10 cellular contexts compared by ENCODE assay signal in the genomic region with DNA sequence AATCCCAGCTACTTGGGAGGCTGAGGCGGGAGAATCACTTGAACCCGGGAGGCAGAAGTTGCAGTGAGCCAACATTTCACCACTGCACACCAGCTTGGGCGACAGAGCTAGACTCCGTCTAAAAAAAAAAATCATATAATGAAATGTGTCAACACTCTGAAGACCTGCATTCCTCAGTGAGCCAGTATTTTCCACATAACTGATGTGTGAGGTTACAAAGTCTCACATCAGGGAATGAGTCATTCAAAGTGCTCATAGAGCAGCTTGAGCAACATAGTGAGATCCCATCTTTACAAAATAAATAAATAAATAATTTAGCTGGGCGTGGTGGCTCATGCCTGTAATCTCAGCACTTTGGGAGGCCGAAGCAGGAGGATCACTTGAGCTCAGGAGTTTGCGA.
DNase-seq lines count a peak whose midpoint lies in the region; TF ChIP-seq lines count a peak whose summit lies in the region.
"Had no signal": no experiment of that assay in that cellular context is flagged by ENCODE, and none has a peak within 500 bp of the region (broad histone marks: within the 10 kb centered on the region; RNA-seq: fewer than 3 reads in every experiment).

No MANE protein-coding gene starts in this region.

- no peaks in the 10 kb centered on the region for H3K36me3 Mint-ChIP-seq in CD14-positive monocyte
- H3K36me3 Mint-ChIP-seq: activated naive CD8-positive, alpha-beta T cell had no signal

- WGBS in mesendoderm (ENCODE audit: extremely low coverage, insufficient coverage, low lambda C conversion rate) = no CpG with 5 or more reads among the region's 7 CpGs

- H3K79me1 ChIP-seq in mesendoderm (ENCODE audit: low read length) = no peaks in the 10 kb centered on the region

- H3K4me2 ChIP-seq in mesendoderm (ENCODE audit: low read length) = no peak overlapping the region

- H3K9me3 Mint-ChIP-seq in CD14-positive monocyte = no peaks in the 10 kb centered on the region

- no peaks in the 10 kb centered on the region for H3K36me3 ChIP-seq in mesendoderm (ENCODE audit: control insufficient read depth, insufficient read depth, low read length)
- no peaks in the 10 kb centered on the region for H3K36me3 ChIP-seq in BE2C

- no peaks in the 10 kb centered on the region for H3K4me1 ChIP-seq in mesendoderm (ENCODE audit: control insufficient read depth, low read depth, low read length)
- H3K4me1 ChIP-seq in BE2C = peaks cover under 1% of the 10 kb centered on the region; the same call in 1 of the 2 replicates

- H2AK5ac ChIP-seq in mesendoderm (ENCODE audit: low read length) = no peak overlapping the region

- no peak overlapping the region for H3K4ac ChIP-seq in mesendoderm (ENCODE audit: low read depth, low read length)

- H3K56ac ChIP-seq in mesendoderm (ENCODE audit: low read length) = no peak overlapping the region

- intact Hi-C loops in CD14-positive monocyte (cut with micrococcal nuclease) = no loop called here

- H2BK15ac ChIP-seq in mesendoderm (replicated peaks; ENCODE audit: low read depth) = no peak overlapping the region

- H3K23ac ChIP-seq in mesendoderm (ENCODE audit: low read length) = no peak overlapping the region

- H3K27ac Mint-ChIP-seq in CD14-positive monocyte = no peak overlapping the region
- H3K27ac Mint-ChIP-seq: activated naive CD8-positive, alpha-beta T cell had no signal

- no peak overlapping the region for H2BK5ac ChIP-seq in mesendoderm (ENCODE audit: low read length)

- no peak overlapping the region for H3K4me3 Mint-ChIP-seq in CD14-positive monocyte
- H3K4me3 Mint-ChIP-seq: activated naive CD8-positive, alpha-beta T cell had no signal

- H3K27me3 ChIP-seq in mesendoderm (ENCODE audit: insufficient read depth, low read length, poor library complexity) = no peaks in the 10 kb centered on the region
- no peaks in the 10 kb centered on the region for H3K27me3 ChIP-seq in BE2C

- no peak overlapping the region for H3K18ac ChIP-seq in mesendoderm (ENCODE audit: low read length)

- H4K5ac ChIP-seq in mesendoderm (ENCODE audit: low read length) = no peak overlapping the region

- H3K27ac ChIP-seq in mesendoderm (ENCODE audit: low read depth, low read length) (no peak overlapping the region), substantia nigra (ENCODE audit: low read depth, low read length, poor library complexity, severe bottlenecking) (no peak overlapping the region)

- no peaks in the 10 kb centered on the region for H3K9me3 ChIP-seq in BE2C

- no peaks in the 10 kb centered on the region for H3K4me1 Mint-ChIP-seq in CD14-positive monocyte

- no peak overlapping the region for H2BK120ac ChIP-seq in mesendoderm (ENCODE audit: low read depth, low read length)

- H3K4me3 ChIP-seq in choroid plexus epithelial cell (ENCODE audit: low read depth, low read length) = no peak overlapping the region
- no peak overlapping the region for H3K4me3 ChIP-seq in mesendoderm (ENCODE audit: low read length)
- H3K4me3 ChIP-seq in BE2C (ENCODE audit: low read depth, low read length) = no peak overlapping the region

- peak; percentile 80 for DNase-seq in ELR (ENCODE audit: low read depth)
- DNase-seq in LHCN-M2 (ENCODE audit: low read depth) = peak; percentile 49
- DNase-seq in choroid plexus epithelial cell (ENCODE audit: low read depth) = peak; percentile 90
- DNase-seq in mesendoderm = peak; percentile 23
- DNase-seq in CD14-positive monocyte (ENCODE audit: low spot score) = no peak
- no peak for DNase-seq in substantia nigra (lab: John Stamatoyannopoulos, UW)
- no peak for DNase-seq in activated CD8-positive, alpha-beta memory T cell treated with anti-CD3 and anti-CD28 coated beads, Interleukin-2, amount 50 U/mL, for 4 hours
- no peak for DNase-seq in BE2C
- DNase-seq: NCI-H146 had no signal

- peaks cover 1 to 7% (median 2%) of the 10 kb centered on the region in 3 donors for H3K27me3 Mint-ChIP-seq in CD14-positive monocyte (ENCODE audit: low read depth in 3 of 3)
- H3K27me3 Mint-ChIP-seq: activated naive CD8-positive, alpha-beta T cell had no signal

- no peak overlapping the region for H4K8ac ChIP-seq in mesendoderm (ENCODE audit: low read depth, low read length)

- H3K79me2 ChIP-seq in mesendoderm (ENCODE audit: control insufficient read depth, insufficient read depth, low read length) = no peaks in the 10 kb centered on the region

- H3K9ac ChIP-seq in mesendoderm (ENCODE audit: low read length) = no peak overlapping the region

- TF ChIP-seq CTCF in choroid plexus epithelial cell (conservative IDR thresholded peaks at IDR 0.05; ENCODE audit: low read depth, low read length) (no peak), CD14-positive monocyte (IDR thresholded peaks at IDR 0.05) (no peak), BE2C (IDR thresholded peaks at IDR 0.05; ENCODE audit: low read depth, low read length) (no peak)

Comparison
In these comparisons a context has a peak if more than half of its experiments do, and no peak if none do; other contexts are left out.
1. DNase-seq: peak in ELR (single experiment), LHCN-M2 (single experiment), choroid plexus epithelial cell (single experiment) and mesendoderm (single experiment); none in CD14-positive monocyte (single experiment), substantia nigra (0 of 49), activated CD8-positive, alpha-beta memory T cell treated with anti-CD3 and anti-CD28 coated beads, Interleukin-2, amount 50 U/mL, for 4 hours (single experiment) and BE2C (single experiment).